ENCODE assay signal across 23 cellular contexts in the genomic region with DNA sequence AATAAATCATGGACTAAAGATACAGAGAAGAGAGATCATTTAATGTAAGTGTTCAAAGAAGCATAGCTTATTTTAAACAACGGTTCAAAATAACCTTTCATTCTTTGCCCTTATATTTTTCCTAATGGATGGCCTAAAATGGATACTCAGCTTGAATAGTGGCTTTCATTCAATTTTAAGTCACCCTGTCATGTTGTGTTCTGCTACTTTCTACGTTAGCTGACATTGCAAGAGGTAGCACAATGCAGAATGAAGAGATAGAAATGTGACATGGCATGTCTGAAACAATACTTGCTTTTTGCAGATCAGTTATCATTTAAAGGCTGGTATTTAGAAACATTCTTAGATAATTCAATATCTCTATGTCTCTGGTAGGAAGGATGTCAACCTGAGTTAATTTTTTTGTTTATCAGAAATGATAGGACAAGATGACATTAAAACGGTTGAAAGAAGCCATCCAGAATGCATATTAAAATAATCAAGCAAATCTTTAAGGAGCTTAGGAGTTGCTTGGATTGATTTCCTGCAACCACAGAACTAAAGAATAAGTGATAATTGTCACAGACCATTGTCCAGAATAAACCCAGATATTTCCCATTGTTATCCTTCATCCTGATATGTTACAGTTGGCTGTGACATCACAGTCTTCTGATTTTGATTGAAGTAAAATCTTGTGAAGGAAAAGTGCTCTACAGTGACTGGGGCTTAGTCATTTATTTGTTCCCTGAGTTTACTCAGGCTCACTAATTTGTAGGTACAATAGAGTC. TPM values are rescaled to one million over a fixed set of nuclear protein-coding genes. Genes with fewer than 3 reads are reported as not detected.
"Had no signal": no experiment of that assay in that cellular context is flagged by ENCODE, and none has a peak within 500 bp of the region (broad histone marks: within the 10 kb centered on the region; RNA-seq: fewer than 3 reads in every experiment).

No MANE protein-coding gene starts in this region.

- ATAC-seq: effector memory CD8-positive, alpha-beta T cell; esophagus mucosa; gastrocnemius medialis; heart right ventricle; left cardiac atrium; left lung; left ventricle myocardium superior; lower lobe of right lung; mucosa of descending colon had no signal

- H3K4me1 ChIP-seq: gastrocnemius medialis, left lung had no signal

- H3K4me1 Mint-ChIP-seq: naive B cell had no signal

- DNase-seq: effector CD8-positive, alpha-beta T cell; effector memory CD8-positive, alpha-beta T cell; endodermal cell; erythroblast; esophagus squamous epithelium; foreskin fibroblast; foreskin melanocyte; gastrocnemius medialis; glutamatergic neuron; head of caudate nucleus; heart right ventricle; hippocampal formation; left cardiac atrium; left lung; left ventricle myocardium superior; lower lobe of right lung; mesenchymal stem cell; mucosa of descending colon; naive B cell had no signal

- H3K9me3 Mint-ChIP-seq: effector memory CD8-positive, alpha-beta T cell; naive B cell had no signal

- H3K27me3 Mint-ChIP-seq: naive B cell had no signal

- H3K27me3 ChIP-seq: esophagus squamous epithelium, gastrocnemius medialis, heart right ventricle, left lung had no signal

- H3K4me3 ChIP-seq: coronary artery, esophagus squamous epithelium, gastrocnemius medialis, heart right ventricle, left lung, lower lobe of right lung, mucosa of descending colon had no signal

- H3K9me3 ChIP-seq: esophagus squamous epithelium, gastrocnemius medialis, left lung, lower lobe of right lung, mucosa of descending colon had no signal

- H3K27ac ChIP-seq: coronary artery, epithelial cell of prostate, esophagus squamous epithelium, gastrocnemius medialis, heart right ventricle, left lung, lower lobe of right lung had no signal

- H3K36me3 ChIP-seq: esophagus squamous epithelium, gastrocnemius medialis, heart right ventricle, left lung, lower lobe of right lung had no signal

- H3K27ac Mint-ChIP-seq: effector memory CD8-positive, alpha-beta T cell; endodermal cell; mesothelial cell of epicardium; naive B cell had no signal

- H3K36me3 Mint-ChIP-seq: naive B cell had no signal

- H3K4me3 Mint-ChIP-seq: effector memory CD8-positive, alpha-beta T cell; endodermal cell; mesothelial cell of epicardium; naive B cell had no signal

RNA-seq across cellular contexts. Expression of gene CAVIN2, which starts 41.7 kb away (rescaled TPM):
- total RNA-seq: endodermal cell had no signal
